Comparison of ENCODE assay signal across 8 cellular contexts in genomic region chr2:161159829-161160225, GRCh38. TPM values are rescaled to one million over a fixed set of nuclear protein-coding genes. Genes with fewer than 3 reads are reported as not detected.
DNase-seq lines count a peak whose midpoint lies in the region; ATAC-seq and TF ChIP-seq lines count a peak whose summit lies in the region.

No MANE protein-coding gene starts in this region.

- H3K4me3 ChIP-seq in neutrophil (ENCODE audit: low read depth in 1 of 2, low read length in 1 of 2) (peak overlapping the region; percentile 75 to 90), mesendoderm (ENCODE audit: low read length) (no peak overlapping the region)

- H3K4me1 Mint-ChIP-seq in central memory CD8-positive, alpha-beta T cell, result peaks cover 47% of the 10 kb centered on the region

- H3K9ac ChIP-seq in mesendoderm (ENCODE audit: low read length), result no peak overlapping the region

- no CpG with 5 or more reads among the region's 7 CpGs for WGBS in mesendoderm (ENCODE audit: extremely low coverage, insufficient coverage, low lambda C conversion rate)

- H3K9me3 ChIP-seq in neutrophil, result no peaks in the 10 kb centered on the region

- no peak overlapping the region for H3K4ac ChIP-seq in mesendoderm (ENCODE audit: low read depth, low read length)

- no peak overlapping the region for H2AK5ac ChIP-seq in mesendoderm (ENCODE audit: low read length)

- ATAC-seq in GM19324 (IDR thresholded peaks at IDR 0.05; ENCODE audit: low FRiP score, unreplicated experiment) (peak; percentile 4), HG03460 (IDR thresholded peaks at IDR 0.05; ENCODE audit: unreplicated experiment) (peak; percentile 0)
- ATAC-seq in central memory CD8-positive, alpha-beta T cell (replicated peaks; ENCODE audit: extremely low read depth, poor library complexity, severe bottlenecking), result no peak

- H4K5ac ChIP-seq in mesendoderm (ENCODE audit: low read length), result no peak overlapping the region

- no peak overlapping the region for H3K23ac ChIP-seq in mesendoderm (ENCODE audit: low read length)

- TF ChIP-seq CTCF in neutrophil (IDR thresholded peaks at IDR 0.05), result no peak

- H3K4me3 Mint-ChIP-seq in central memory CD8-positive, alpha-beta T cell, result peak overlapping the region; percentile 99

- H3K4me1 ChIP-seq in neutrophil (ENCODE audit: control insufficient read depth in 1 of 2, insufficient read depth in 1 of 2, low read depth in 1 of 2, low read length in 1 of 2), result peaks cover 49 to 54% of the 10 kb centered on the region in 2 experiments
- no peaks in the 10 kb centered on the region for H3K4me1 ChIP-seq in mesendoderm (ENCODE audit: control insufficient read depth, low read depth, low read length)

- peaks cover 16% of the 10 kb centered on the region for H3K36me3 Mint-ChIP-seq in central memory CD8-positive, alpha-beta T cell (ENCODE audit: insufficient read depth)

- H3K27ac ChIP-seq in neutrophil (peak overlapping the region; percentile 99), mesendoderm (ENCODE audit: low read depth, low read length) (no peak overlapping the region)

- H3K36me3 ChIP-seq in neutrophil (peaks cover 17% of the 10 kb centered on the region), mesendoderm (ENCODE audit: control insufficient read depth, insufficient read depth, low read length) (no peaks in the 10 kb centered on the region)

- no peak overlapping the region for H2BK120ac ChIP-seq in mesendoderm (ENCODE audit: low read depth, low read length)

- peaks cover 2% of the 10 kb centered on the region for H3K79me1 ChIP-seq in mesendoderm (ENCODE audit: low read length)

- no peak overlapping the region for H3K18ac ChIP-seq in mesendoderm (ENCODE audit: low read length)

- H3K27ac Mint-ChIP-seq in central memory CD8-positive, alpha-beta T cell (ENCODE audit: low read depth), result peak overlapping the region; percentile 99

- no peak overlapping the region for H4K8ac ChIP-seq in mesendoderm (ENCODE audit: low read depth, low read length)

- no peak overlapping the region for H3K56ac ChIP-seq in mesendoderm (ENCODE audit: low read length)

- H3K27me3 Mint-ChIP-seq in central memory CD8-positive, alpha-beta T cell, result no peaks in the 10 kb centered on the region

- no peaks in the 10 kb centered on the region for H3K9me3 Mint-ChIP-seq in central memory CD8-positive, alpha-beta T cell

- H2BK5ac ChIP-seq in mesendoderm (ENCODE audit: low read length), result no peak overlapping the region

- H2BK15ac ChIP-seq in mesendoderm (replicated peaks; ENCODE audit: low read depth), result no peak overlapping the region

- peaks cover 7% of the 10 kb centered on the region for H3K79me2 ChIP-seq in mesendoderm (ENCODE audit: control insufficient read depth, insufficient read depth, low read length)

- DNase-seq in central memory CD8-positive, alpha-beta T cell (ENCODE audit: low spot score in 2 of 2), result no peak
- no peak for DNase-seq in superior temporal gyrus (ENCODE audit: extremely low spot score)
- DNase-seq in mesendoderm, result no peak
- DNase-seq in GF-D8 (lab: John Stamatoyannopoulos, UW), result no peak
- no peak for DNase-seq in stimulated activated CD4-positive, alpha-beta T cell treated with anti-CD3 and anti-CD28 coated beads, Interleukin-2, amount 100 ng/mL, for 24 hours

- H3K27me3 ChIP-seq in neutrophil (no peaks in the 10 kb centered on the region), mesendoderm (ENCODE audit: insufficient read depth, low read length, poor library complexity) (no peaks in the 10 kb centered on the region)

- H3K4me2 ChIP-seq in mesendoderm (ENCODE audit: low read length), result no peak overlapping the region

RNA-seq across cellular contexts. Expression of gene TANK, which starts 0.4 kb away (rescaled TPM):
- 19.6 TPM for polyA plus RNA-seq in mesendoderm (2013, experiment 1 of 2)
- polyA plus RNA-seq in mesendoderm (2013, experiment 2 of 2), result 19.5 TPM
